ENCODE assay signal across 23 cellular contexts in genomic region chr15:40276927-40277326, GRCh38. TPM values are rescaled to one million over a fixed set of nuclear protein-coding genes. Genes with fewer than 3 reads are reported as not detected.
DNase-seq lines count a peak whose midpoint lies in the region; ATAC-seq, FAIRE-seq and TF ChIP-seq lines count a peak whose summit lies in the region.
"Had no signal": no experiment of that assay in that cellular context is flagged by ENCODE, and none has a peak within 500 bp of the region (broad histone marks: within the 10 kb centered on the region; RNA-seq: fewer than 3 reads in every experiment).

No MANE protein-coding gene starts in this region.

- no peak overlapping the region for H2AFZ ChIP-seq in HepG2 (ENCODE audit: low read length)
- no peak overlapping the region for H2AFZ ChIP-seq in OCI-LY3 (ENCODE audit: low read depth, low read length)

- 0% methylated on average over 3 of the region's 4 CpGs for WGBS in HepG2 (ENCODE audit: low lambda C conversion rate)
- WGBS in right lobe of liver (ENCODE audit: insufficient coverage, low coverage, low lambda C conversion rate, missing lambda C conversion rate), result 57% methylated on average over 1 of the region's 4 CpGs
- 43 to 51% methylated on average over 4 of the region's 4 CpGs for WGBS in body of pancreas, 2 donors

- TF ChIP-seq POLR2A in HepG2 (IDR thresholded peaks at IDR 0.05; ENCODE audit: insufficient read depth in 1 of 2, low read depth in 2 of 2, low read length in 2 of 2) (no peak), right lobe of liver (IDR thresholded peaks at IDR 0.05) (no peak), body of pancreas (IDR thresholded peaks at IDR 0.05) (no peak)

- peak; percentile 56 for DNase-seq in HepG2 (ENCODE audit: low spot score)
- DNase-seq in right lobe of liver, result no peak
- DNase-seq in GM19238 (ENCODE audit: insufficient read length, low spot score), result no peak
- DNase-seq in brain microvascular endothelial cell, result no peak
- DNase-seq in body of pancreas, result no peak
- DNase-seq: Caco-2; CD4-positive, alpha-beta memory T cell; DMS153; GDM1; H7; NCI-H1105 treated with DMSO at 0.1 percent for 48 hours; NCI-H187; NCI-H226; NCI-H510A treated with DMSO at 0.1 percent for 48 hours; NCI-H748 treated with DMSO at 0.1 percent for 48 hours; OCI-M1; Right ventricle myocardium superior had no signal

- no peaks in the 10 kb centered on the region for H3K9me3 ChIP-seq in HepG2 (ENCODE audit: low read length)
- H3K9me3 ChIP-seq in right lobe of liver, result no peaks in the 10 kb centered on the region
- no peaks in the 10 kb centered on the region for H3K9me3 ChIP-seq in OCI-LY3 (ENCODE audit: insufficient read depth, low read length)
- no peaks in the 10 kb centered on the region for H3K9me3 ChIP-seq in body of pancreas
- H3K9me3 ChIP-seq: Caco-2 had no signal

- H3K4me2 ChIP-seq in HepG2 (ENCODE audit: low read depth, low read length) (no peak overlapping the region), OCI-LY3 (ENCODE audit: low read length) (peak overlapping the region; percentile 85)

- peaks cover 1 to 42% of the 10 kb centered on the region in 2 experiments for H3K27me3 ChIP-seq in HepG2 (ENCODE audit: control insufficient read depth in 1 of 2, insufficient read depth in 2 of 2, low read length in 2 of 2)
- H3K27me3 ChIP-seq in right lobe of liver, result peaks cover 0 to 19% of the 10 kb centered on the region in 2 donors
- H3K27me3 ChIP-seq in OCI-LY3 (ENCODE audit: low read depth, low read length), result peaks cover 17% of the 10 kb centered on the region
- H3K27me3 ChIP-seq in brain microvascular endothelial cell (replicated peaks), result peaks cover 28% of the 10 kb centered on the region
- peaks cover 0 to 12% of the 10 kb centered on the region in 2 donors for H3K27me3 ChIP-seq in body of pancreas

- TF ChIP-seq RAD21 in HepG2 (CRISPR knock-in tag; IDR thresholded peaks at IDR 0.05), result no peak

- H3K36me3 ChIP-seq in HepG2 (replicated peaks in 1 of 2; ENCODE audit: control insufficient read depth in 1 of 2, insufficient read depth in 2 of 2, low read length in 2 of 2) (no peaks in the 10 kb centered on the region), right lobe of liver (no peaks in the 10 kb centered on the region), OCI-LY3 (replicated peaks; ENCODE audit: low read depth, low read length) (no peaks in the 10 kb centered on the region), brain microvascular endothelial cell (replicated peaks) (no peaks in the 10 kb centered on the region), body of pancreas (replicated peaks in 1 of 2; ENCODE audit: insufficient read depth in 1 of 2, low read depth in 2 of 2) (no peaks in the 10 kb centered on the region)

- peaks cover 6% of the 10 kb centered on the region for H3K36me3 Mint-ChIP-seq in dendritic cell treated with granulocyte-macrophage colony-stimulating factor and Interleukin-4, amounts not matched to agents 40 ng/mL and 50 ng/mL, for 4 days (ENCODE audit: low read depth)
- H3K36me3 Mint-ChIP-seq: CD4-positive, alpha-beta memory T cell had no signal

- no peak overlapping the region for H3K4me3 Mint-ChIP-seq in dendritic cell treated with granulocyte-macrophage colony-stimulating factor and Interleukin-4, amounts not matched to agents 40 ng/mL and 50 ng/mL, for 4 days
- H3K4me3 Mint-ChIP-seq: CD4-positive, alpha-beta memory T cell had no signal

- ATAC-seq in HepG2 (no peak), right lobe of liver (no peak), body of pancreas (no peak)

- TF ChIP-seq EP300 in HepG2 (IDR thresholded peaks at IDR 0.05; ENCODE audit: low read depth in 2 of 2, low read length in 2 of 2) (no peak), HepG2 (CRISPR knock-in tag; IDR thresholded peaks at IDR 0.05; ENCODE audit: borderline replicate concordance) (no peak)

- H3K79me2 ChIP-seq in HepG2 (ENCODE audit: insufficient read depth, low read length), result no peaks in the 10 kb centered on the region
- H3K79me2 ChIP-seq in OCI-LY3 (ENCODE audit: low read length), result no peaks in the 10 kb centered on the region

- POLR2A ChIA-PET in HepG2 (lab: Yijun Ruan, JAX), result no interaction called here

- H3K4me3 ChIP-seq in HepG2 (replicated peaks in 1 of 3; ENCODE audit: insufficient read depth in 1 of 3, low read depth in 2 of 3, low read length in 3 of 3) (no peak overlapping the region), right lobe of liver (no peak overlapping the region), OCI-LY3 (ENCODE audit: low read length) (peak overlapping the region; percentile 62), brain microvascular endothelial cell (ENCODE audit: low read depth, low read length) (no peak overlapping the region), body of pancreas (no peak overlapping the region)

- no peak for TF ChIP-seq CTCF in HepG2 (CRISPR knock-in tag; IDR thresholded peaks at IDR 0.05)
- no peak for TF ChIP-seq CTCF in right lobe of liver (IDR thresholded peaks at IDR 0.05)
- no peak for TF ChIP-seq CTCF in OCI-LY3 (IDR thresholded peaks at IDR 0.05; ENCODE audit: low read depth, low read length)
- no peak for TF ChIP-seq CTCF in brain microvascular endothelial cell (IDR thresholded peaks at IDR 0.05; ENCODE audit: low read depth, low read length, missing control alignments)
- TF ChIP-seq CTCF in body of pancreas (IDR thresholded peaks at IDR 0.05), result no peak

- no peaks in the 10 kb centered on the region for H3K9me3 Mint-ChIP-seq in dendritic cell treated with granulocyte-macrophage colony-stimulating factor and Interleukin-4, amounts not matched to agents 40 ng/mL and 50 ng/mL, for 4 days
- H3K9me3 Mint-ChIP-seq: CD4-positive, alpha-beta memory T cell; IgD-negative memory B cell had no signal

- H3K9ac ChIP-seq in HepG2 (ENCODE audit: insufficient read depth, low read depth, low read length) (no peak overlapping the region), OCI-LY3 (ENCODE audit: low read length) (no peak overlapping the region)

- H3K4me1 ChIP-seq in HepG2 (ENCODE audit: insufficient read depth, low read length) (peaks cover 38% of the 10 kb centered on the region), right lobe of liver (peaks cover 0 to 9% (median 0%) of the 10 kb centered on the region in 4 donors), OCI-LY3 (ENCODE audit: low read length) (peaks cover 47% of the 10 kb centered on the region), body of pancreas (peaks cover 15% of the 10 kb centered on the region)
- H3K4me1 ChIP-seq: Caco-2 had no signal

- BruUV-seq in HepG2 (replicated peaks; lab: Mats Ljungman, UMichigan), result no TSS peak

- H3K4me1 Mint-ChIP-seq in dendritic cell treated with granulocyte-macrophage colony-stimulating factor and Interleukin-4, amounts not matched to agents 40 ng/mL and 50 ng/mL, for 4 days (ENCODE audit: low read depth), result peaks cover 51% of the 10 kb centered on the region

- CTCF ChIA-PET in HepG2 (lab: Yijun Ruan, JAX; ENCODE audit: low intra/inter-chr PET ratio, low total read pairs), result interaction anchor here (1.2 to 6.3 kb wide), 2 partner anchors 59 to 148 kb away, joined by 3 to 266 read pairs; no protein-coding TSS in a partner anchor

- peaks cover 25% of the 10 kb centered on the region for H3K27me3 Mint-ChIP-seq in dendritic cell treated with granulocyte-macrophage colony-stimulating factor and Interleukin-4, amounts not matched to agents 40 ng/mL and 50 ng/mL, for 4 days

- H4K20me1 ChIP-seq in HepG2 (ENCODE audit: insufficient read depth, low read length) (no peaks in the 10 kb centered on the region), OCI-LY3 (ENCODE audit: insufficient read depth, low read length) (no peaks in the 10 kb centered on the region)

- peak overlapping the region; percentile 54 for H3K27ac Mint-ChIP-seq in dendritic cell treated with granulocyte-macrophage colony-stimulating factor and Interleukin-4, amounts not matched to agents 40 ng/mL and 50 ng/mL, for 4 days
- H3K27ac Mint-ChIP-seq: CD4-positive, alpha-beta memory T cell; IgD-negative memory B cell had no signal

- H3K27ac ChIP-seq in HepG2 (ENCODE audit: extremely low read length, insufficient read depth, low read length), result no peak overlapping the region
- H3K27ac ChIP-seq in right lobe of liver, result no peak overlapping the region
- no peak overlapping the region for H3K27ac ChIP-seq in OCI-LY3 (ENCODE audit: low read length)
- H3K27ac ChIP-seq in brain microvascular endothelial cell, result no peak overlapping the region
- no peak overlapping the region for H3K27ac ChIP-seq in body of pancreas

- no peak for FAIRE-seq in HepG2 (lab: Jason Lieb, UNC)
- FAIRE-seq: GM19239 had no signal

- in situ Hi-C loops in HepG2 (cut with HindIII; ENCODE audit: extremely low pct_ligation_motif_present, low pct_unique_long_range_greater_than_20kb), result loop anchor here (5.0 kb wide), 1 partner anchor 35 kb away; no protein-coding TSS in a partner anchor
- in situ Hi-C loops in brain microvascular endothelial cell (cut with HindIII; ENCODE audit: low pct_ligation_motif_present, low sequenced_read_pairs), result no loop called here

- intact Hi-C loops in HepG2 (cut with micrococcal nuclease; ENCODE audit: unreplicated experiment), result loop anchor here (10.0 kb wide), 1 partner anchor 172 kb away; the partner anchor contains the start of gene BMF
- intact Hi-C loops in right lobe of liver (cut with DNase I), result loop anchor here (5.0 to 10.0 kb wide), 3 partner anchors 60 to 235 kb away; no protein-coding TSS in a partner anchor
- intact Hi-C loops in dendritic cell treated with granulocyte-macrophage colony-stimulating factor and Interleukin-4, amounts not matched to agents 40 ng/mL and 50 ng/mL, for 4 days (cut with micrococcal nuclease), result no loop called here
- intact Hi-C loops in body of pancreas (cut with DNase I), result loop anchor here (10.0 kb wide), 1 partner anchor 232 kb away; no protein-coding TSS in a partner anchor

RNA-seq across cellular contexts. Expression of gene ANKRD63, which starts 5.9 kb away (rescaled TPM):
- total RNA-seq in HepG2 (2016; rRNA removed; fragmentation: Illumina TruSeq; extraction: Trizol), result not detected in 2 replicates
- not detected in 2 replicates for total RNA-seq in HepG2 (2016; cell fraction: cytosol; rRNA removed; fragmentation: Illumina TruSeq; extraction: Trizol; ENCODE audit: low read depth)
- total RNA-seq in HepG2 (2016; cell fraction: insoluble cytoplasmic fraction; rRNA removed; fragmentation: Illumina TruSeq; extraction: Trizol), result not detected in 2 replicates
- total RNA-seq in HepG2 (2016; cell fraction: membrane; rRNA removed; fragmentation: Illumina TruSeq; extraction: Trizol), result not detected in 2 replicates
- total RNA-seq in HepG2 (2016; cell fraction: nucleus; rRNA removed; fragmentation: Illumina TruSeq; extraction: Trizol), result not detected in 2 replicates
- not detected in 2 replicates for polyA plus RNA-seq in HepG2 (2011; rRNA removed)
- not detected in 2 replicates for polyA plus RNA-seq in HepG2 (2011; cell fraction: cytosol; rRNA removed)
- not detected in 2 replicates for polyA plus RNA-seq in HepG2 (2011; cell fraction: nucleus; rRNA removed)
- polyA plus RNA-seq in HepG2 (2012), result not detected in 2 replicates
- not detected in 2 replicates for polyA plus RNA-seq in HepG2 (2016; cell fraction: cytosol; fragmentation: Illumina TruSeq; extraction: Trizol; ENCODE audit: low read depth)
- polyA plus RNA-seq in HepG2 (2016; cell fraction: insoluble cytoplasmic fraction; fragmentation: Illumina TruSeq; extraction: Trizol; ENCODE audit: low read depth), result not detected in 2 replicates
- not detected in 2 replicates for polyA plus RNA-seq in HepG2 (2016; cell fraction: membrane; fragmentation: Illumina TruSeq; extraction: Trizol; ENCODE audit: low read depth)
- not detected in 2 replicates for polyA plus RNA-seq in HepG2 (2016; cell fraction: nucleus; fragmentation: Illumina TruSeq; extraction: Trizol; ENCODE audit: insufficient read depth, low read depth)
- polyA minus RNA-seq in HepG2 (2011; rRNA and poly(A)+ RNA removed; ENCODE audit: low replicate concordance), result 0.42 TPM in 1 of 2 replicates, not detected in the other
- not detected in 2 replicates for polyA minus RNA-seq in HepG2 (2011; cell fraction: cytosol; rRNA and poly(A)+ RNA removed)
- not detected in 2 replicates for polyA minus RNA-seq in HepG2 (2011; cell fraction: nucleus; rRNA and poly(A)+ RNA removed)
- total RNA-seq in right lobe of liver, result under 1 TPM in 1 of 6 experiments, not detected in 5; 0.24 TPM
- total RNA-seq in body of pancreas, result not detected
- total RNA-seq: CD4-positive, alpha-beta memory T cell; M059J had no signal
- polyA plus RNA-seq: BJ; CD4-positive, alpha-beta memory T cell; IgD-negative memory B cell had no signal

RNA-seq across cellular contexts. Expression of gene PLCB2, which starts 30.8 kb away (rescaled TPM):
- total RNA-seq in HepG2 (2016; rRNA removed; fragmentation: Illumina TruSeq; extraction: Trizol) (not detected in 2 replicates), right lobe of liver (10 to 100 TPM in 2 of 6 experiments, 1 to 10 TPM in 4; 5.0 to 18.0 (median 7.2) TPM), body of pancreas (1 to 10 TPM; 3.1 to 4.6 TPM)
- total RNA-seq in HepG2 (2016; cell fraction: cytosol; rRNA removed; fragmentation: Illumina TruSeq; extraction: Trizol; ENCODE audit: low read depth), result not detected in 2 replicates
- not detected in 2 replicates for total RNA-seq in HepG2 (2016; cell fraction: insoluble cytoplasmic fraction; rRNA removed; fragmentation: Illumina TruSeq; extraction: Trizol)
- total RNA-seq in HepG2 (2016; cell fraction: membrane; rRNA removed; fragmentation: Illumina TruSeq; extraction: Trizol), result not detected in 2 replicates
- total RNA-seq in HepG2 (2016; cell fraction: nucleus; rRNA removed; fragmentation: Illumina TruSeq; extraction: Trizol), result not detected in 2 replicates
- 0.11 TPM in 1 of 2 replicates, not detected in the other for polyA plus RNA-seq in HepG2 (2011; rRNA removed)
- 0.05 and 0.06 TPM in 2 replicates for polyA plus RNA-seq in HepG2 (2011; cell fraction: cytosol; rRNA removed)
- 0.39 and 0.71 TPM in 2 replicates for polyA plus RNA-seq in HepG2 (2011; cell fraction: nucleus; rRNA removed)
- not detected in 2 replicates for polyA plus RNA-seq in HepG2 (2012)
- polyA plus RNA-seq in HepG2 (2016; cell fraction: cytosol; fragmentation: Illumina TruSeq; extraction: Trizol; ENCODE audit: low read depth), result not detected in 2 replicates
- polyA plus RNA-seq in HepG2 (2016; cell fraction: insoluble cytoplasmic fraction; fragmentation: Illumina TruSeq; extraction: Trizol; ENCODE audit: low read depth), result not detected in 2 replicates
- not detected in 2 replicates for polyA plus RNA-seq in HepG2 (2016; cell fraction: membrane; fragmentation: Illumina TruSeq; extraction: Trizol; ENCODE audit: low read depth)
- not detected in 2 replicates for polyA plus RNA-seq in HepG2 (2016; cell fraction: nucleus; fragmentation: Illumina TruSeq; extraction: Trizol; ENCODE audit: insufficient read depth, low read depth)
- 29.2 TPM in 1 of 2 replicates, not detected in the other for polyA minus RNA-seq in HepG2 (2011; rRNA and poly(A)+ RNA removed; ENCODE audit: low replicate concordance)
- polyA minus RNA-seq in HepG2 (2011; cell fraction: cytosol; rRNA and poly(A)+ RNA removed), result not detected in 2 replicates
- polyA minus RNA-seq in HepG2 (2011; cell fraction: nucleus; rRNA and poly(A)+ RNA removed), result not detected in 2 replicates
- total RNA-seq: M059J had no signal

RNA-seq across cellular contexts. Expression of gene PAK6, which starts 38.1 kb away (rescaled TPM):
- total RNA-seq in HepG2 (2016; rRNA removed; fragmentation: Illumina TruSeq; extraction: Trizol), result 0.07 TPM in 1 of 2 replicates, not detected in the other
- total RNA-seq in HepG2 (2016; cell fraction: cytosol; rRNA removed; fragmentation: Illumina TruSeq; extraction: Trizol; ENCODE audit: low read depth), result not detected in 2 replicates
- 0.09 TPM in 1 of 2 replicates, not detected in the other for total RNA-seq in HepG2 (2016; cell fraction: insoluble cytoplasmic fraction; rRNA removed; fragmentation: Illumina TruSeq; extraction: Trizol)
- not detected in 2 replicates for total RNA-seq in HepG2 (2016; cell fraction: membrane; rRNA removed; fragmentation: Illumina TruSeq; extraction: Trizol)
- not detected in 2 replicates for total RNA-seq in HepG2 (2016; cell fraction: nucleus; rRNA removed; fragmentation: Illumina TruSeq; extraction: Trizol)
- 0.10 TPM in 1 of 2 replicates, not detected in the other for polyA plus RNA-seq in HepG2 (2011; rRNA removed)
- 0.13 TPM in 1 of 2 replicates, not detected in the other for polyA plus RNA-seq in HepG2 (2011; cell fraction: cytosol; rRNA removed)
- polyA plus RNA-seq in HepG2 (2011; cell fraction: nucleus; rRNA removed), result 0.11 TPM in 1 of 2 replicates, not detected in the other
- polyA plus RNA-seq in HepG2 (2012), result not detected in 2 replicates
- not detected in 2 replicates for polyA plus RNA-seq in HepG2 (2016; cell fraction: cytosol; fragmentation: Illumina TruSeq; extraction: Trizol; ENCODE audit: low read depth)
- not detected in 2 replicates for polyA plus RNA-seq in HepG2 (2016; cell fraction: insoluble cytoplasmic fraction; fragmentation: Illumina TruSeq; extraction: Trizol; ENCODE audit: low read depth)
- not detected in 2 replicates for polyA plus RNA-seq in HepG2 (2016; cell fraction: membrane; fragmentation: Illumina TruSeq; extraction: Trizol; ENCODE audit: low read depth)
- 0.22 TPM in 1 of 2 replicates, not detected in the other for polyA plus RNA-seq in HepG2 (2016; cell fraction: nucleus; fragmentation: Illumina TruSeq; extraction: Trizol; ENCODE audit: insufficient read depth, low read depth)
- 0.23 TPM in 1 of 2 replicates, not detected in the other for polyA minus RNA-seq in HepG2 (2011; rRNA and poly(A)+ RNA removed; ENCODE audit: low replicate concordance)
- not detected in 2 replicates for polyA minus RNA-seq in HepG2 (2011; cell fraction: cytosol; rRNA and poly(A)+ RNA removed)
- polyA minus RNA-seq in HepG2 (2011; cell fraction: nucleus; rRNA and poly(A)+ RNA removed), result 0.52 TPM in 1 of 2 replicates, not detected in the other
- total RNA-seq in right lobe of liver, result under 1 TPM in 4 of 6 experiments, not detected in 2; 0.05 to 0.19 (median 0.10) TPM
- 10 to 100 TPM; 14.8 to 22.4 TPM for total RNA-seq in body of pancreas
- polyA plus RNA-seq: BJ, IgD-negative memory B cell had no signal

RNA-seq across cellular contexts. Expression of gene INAFM2, which starts 46.6 kb away (rescaled TPM):
- total RNA-seq in HepG2 (2016; rRNA removed; fragmentation: Illumina TruSeq; extraction: Trizol) (6.5 and 8.1 TPM in 2 replicates), right lobe of liver (1 to 10 TPM; 4.6 to 8.7 (median 5.8) TPM), body of pancreas (10 to 100 TPM in 1 of 2 donors, 1 to 10 TPM in 1; 8.8 to 22.4 TPM)
- total RNA-seq in HepG2 (2016; cell fraction: cytosol; rRNA removed; fragmentation: Illumina TruSeq; extraction: Trizol; ENCODE audit: low read depth), result 2.3 and 2.5 TPM in 2 replicates
- total RNA-seq in HepG2 (2016; cell fraction: insoluble cytoplasmic fraction; rRNA removed; fragmentation: Illumina TruSeq; extraction: Trizol), result 6.7 and 7.0 TPM in 2 replicates
- 8.8 and 9.5 TPM in 2 replicates for total RNA-seq in HepG2 (2016; cell fraction: membrane; rRNA removed; fragmentation: Illumina TruSeq; extraction: Trizol)
- total RNA-seq in HepG2 (2016; cell fraction: nucleus; rRNA removed; fragmentation: Illumina TruSeq; extraction: Trizol), result 5.3 and 7.0 TPM in 2 replicates
- polyA plus RNA-seq in HepG2 (2011; rRNA removed), result 5.4 and 5.5 TPM in 2 replicates
- 2.7 and 3.4 TPM in 2 replicates for polyA plus RNA-seq in HepG2 (2011; cell fraction: cytosol; rRNA removed)
- 2.2 and 2.7 TPM in 2 replicates for polyA plus RNA-seq in HepG2 (2011; cell fraction: nucleus; rRNA removed)
- polyA plus RNA-seq in HepG2 (2012), result 4.1 and 4.6 TPM in 2 replicates
- 1.7 and 3.1 TPM in 2 replicates for polyA plus RNA-seq in HepG2 (2016; cell fraction: cytosol; fragmentation: Illumina TruSeq; extraction: Trizol; ENCODE audit: low read depth)
- polyA plus RNA-seq in HepG2 (2016; cell fraction: insoluble cytoplasmic fraction; fragmentation: Illumina TruSeq; extraction: Trizol; ENCODE audit: low read depth), result 6.6 and 7.4 TPM in 2 replicates
- polyA plus RNA-seq in HepG2 (2016; cell fraction: membrane; fragmentation: Illumina TruSeq; extraction: Trizol; ENCODE audit: low read depth), result 5.0 and 6.1 TPM in 2 replicates
- 5.7 and 8.4 TPM in 2 replicates for polyA plus RNA-seq in HepG2 (2016; cell fraction: nucleus; fragmentation: Illumina TruSeq; extraction: Trizol; ENCODE audit: insufficient read depth, low read depth)
- polyA minus RNA-seq in HepG2 (2011; rRNA and poly(A)+ RNA removed; ENCODE audit: low replicate concordance), result 3.4 and 5.5 TPM in 2 replicates
- polyA minus RNA-seq in HepG2 (2011; cell fraction: cytosol; rRNA and poly(A)+ RNA removed), result 4.6 and 5.2 TPM in 2 replicates
- polyA minus RNA-seq in HepG2 (2011; cell fraction: nucleus; rRNA and poly(A)+ RNA removed), result 2.2 and 4.2 TPM in 2 replicates

Comparison
In these comparisons a context has a peak if more than half of its experiments do, and no peak if none do; other contexts are left out.
1. RNA of gene PAK6, which starts 38.1 kb away (total RNA-seq): 14.8 to 22.4 TPM in body of pancreas; 0.07 to 0.09 TPM in HepG2 and 0.05 to 0.19 TPM in right lobe of liver; every median in the first group is over 10 times any median in the second.